In the genomic region with DNA sequence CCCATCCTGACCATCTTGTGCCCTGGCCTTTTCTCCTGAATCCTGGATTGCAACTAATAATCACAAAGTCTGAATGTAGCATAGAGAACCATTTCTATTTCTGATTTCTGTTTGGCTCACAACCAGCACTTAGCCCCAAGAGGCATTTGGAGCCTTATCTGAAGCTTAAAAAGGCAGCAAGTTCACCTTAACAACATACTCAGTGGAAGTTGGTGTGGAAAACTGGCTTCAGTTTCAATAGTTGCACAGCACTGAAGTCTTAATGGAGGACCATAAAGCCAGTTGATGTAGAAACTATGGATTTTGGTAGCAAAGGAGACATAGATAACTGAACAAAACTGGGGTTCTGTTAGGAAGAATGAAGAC, we compare ENCODE assay signal across 14 cellular contexts.
"Had no signal": no experiment of that assay in that cellular context is flagged by ENCODE, and none has a peak within 500 bp of the region (broad histone marks: within the 10 kb centered on the region; RNA-seq: fewer than 3 reads in every experiment).

No MANE protein-coding gene starts in this region.

- H3K4me1 ChIP-seq: prostate gland had no signal

- H3K4me3 ChIP-seq: lung, prostate gland, sigmoid colon had no signal

- H3K27me3 ChIP-seq: sigmoid colon had no signal

- H3K9me3 ChIP-seq: prostate gland had no signal

- DNase-seq: activated B cell treated with CpG ODN at 0.5 μM for 24 hours; activated CD4-positive, alpha-beta T cell treated with anti-CD3 and anti-CD28 coated beads, Interleukin-2, amount 10 ng/mL, durations not matched to agents 7 days and 5 days; activated CD8-positive, alpha-beta memory T cell treated with anti-CD3 and anti-CD28 coated beads for 24 hours; activated naive CD4-positive, alpha-beta T cell treated with anti-CD3 and anti-CD28 coated beads for 36 hours; effector memory CD4-positive, alpha-beta T cell; left cardiac atrium; nucleus accumbens; sigmoid colon; stimulated activated CD4-positive, alpha-beta T cell treated with anti-CD3 and anti-CD28 coated beads, Interleukin-12 subunit alpha, Interleukin-12 subunit beta, amount 100 ng/mL, for 4 hours; stimulated activated CD4-positive, alpha-beta T cell treated with anti-CD3 and anti-CD28 coated beads, Interleukin-2, amount 100 ng/mL, for 48 hours; stimulated activated naive CD4-positive, alpha-beta T cell treated with Interleukin-2 at 50 U/mL for 16 hours; T-helper 17 cell had no signal

- H3K36me3 ChIP-seq: prostate gland, sigmoid colon had no signal

- H3K27ac ChIP-seq: prostate gland, sigmoid colon had no signal
